ENCODE assay signal across 16 cellular contexts in genomic region chr6:137754366-137754765, GRCh38.
A peak's percentile ranks its signal among the peaks of the same experiment; 100 is the strongest.
DNase-seq lines count a peak whose midpoint lies in the region; ATAC-seq, FAIRE-seq and TF ChIP-seq lines count a peak whose summit lies in the region.
"Had no signal": no experiment of that assay in that cellular context is flagged by ENCODE, and none has a peak within 500 bp of the region (broad histone marks: within the 10 kb centered on the region; RNA-seq: fewer than 3 reads in every experiment).

No MANE protein-coding gene starts in this region.

- no peaks in the 10 kb centered on the region for H3K36me3 ChIP-seq in gastroesophageal sphincter
- H3K36me3 ChIP-seq: adrenal gland, stomach had no signal

- no peak for TF ChIP-seq EP300 in gastroesophageal sphincter (IDR thresholded peaks at IDR 0.05)

- H3K27me3 Mint-ChIP-seq in T-helper 17 cell: peaks cover 8% of the 10 kb centered on the region

- TF ChIP-seq CTCF in gastroesophageal sphincter (IDR thresholded peaks at IDR 0.05): no peak

- no peak overlapping the region for H3K27ac ChIP-seq in gastroesophageal sphincter
- H3K27ac ChIP-seq: adrenal gland, C4-2B, stomach had no signal

- ATAC-seq in GM21367 (IDR thresholded peaks at IDR 0.05; ENCODE audit: unreplicated experiment): peak; percentile 72
- ATAC-seq in HG03354 (IDR thresholded peaks at IDR 0.05; ENCODE audit: poor library complexity, severe bottlenecking, unreplicated experiment): peak; percentile 62
- peak; percentile 41 for ATAC-seq in T-helper 17 cell
- ATAC-seq in left ventricle myocardium superior: no peak
- no peak for ATAC-seq in GM21737 (IDR thresholded peaks at IDR 0.05; ENCODE audit: unreplicated experiment)
- no peak for ATAC-seq in gastroesophageal sphincter

- H3K9me3 ChIP-seq in T-helper 17 cell (ENCODE audit: control insufficient read depth, low read length, poor library complexity, severe bottlenecking): no peaks in the 10 kb centered on the region
- H3K9me3 ChIP-seq in gastroesophageal sphincter: no peaks in the 10 kb centered on the region
- H3K9me3 ChIP-seq: adrenal gland, stomach had no signal

- H3K4me3 ChIP-seq in gastroesophageal sphincter: no peak overlapping the region
- H3K4me3 ChIP-seq: adrenal gland, stomach had no signal

- no peak overlapping the region for H3K4me3 Mint-ChIP-seq in T-helper 17 cell

- TF ChIP-seq POLR2A in GM12891 (IDR thresholded peaks at IDR 0.05; ENCODE audit: low read depth, low read length) (no peak), gastroesophageal sphincter (IDR thresholded peaks at IDR 0.05) (no peak)

- H3K27me3 ChIP-seq in gastroesophageal sphincter: no peaks in the 10 kb centered on the region
- H3K27me3 ChIP-seq: adrenal gland, stomach had no signal

- H3K36me3 Mint-ChIP-seq in T-helper 17 cell (ENCODE audit: low read depth): no peaks in the 10 kb centered on the region

- no peaks in the 10 kb centered on the region for H3K4me1 ChIP-seq in gastroesophageal sphincter
- H3K4me1 ChIP-seq: adrenal gland, stomach had no signal

- H3K4me1 Mint-ChIP-seq in T-helper 17 cell: peaks cover 7% of the 10 kb centered on the region

- peak overlapping the region; percentile 45 for H3K27ac Mint-ChIP-seq in T-helper 17 cell

- WGBS in gastroesophageal sphincter (ENCODE audit: low coverage in 1 of 2), 2 donors: 71 to 91% methylated on average over 3 of the region's 3 CpGs

- intact Hi-C loops in left ventricle myocardium superior (cut with micrococcal nuclease): no loop called here

- DNase-seq in GM12891 (ENCODE audit: insufficient read length, low spot score) (no peak), T-helper 17 cell (no peak), left ventricle myocardium superior (no peak), ureter (ENCODE audit: low spot score) (no peak)
- DNase-seq: activated CD8-positive, alpha-beta memory T cell treated with anti-CD3 and anti-CD28 coated beads, Interleukin-2, amount 50 U/mL, for 48 hours; adrenal gland; GOT3; NCI-H1436; occipital lobe; stomach had no signal

- peak; percentile 41 for FAIRE-seq in GM12891 (lab: Jason Lieb, UNC)
- FAIRE-seq: TTC549 had no signal

TF ChIP-seq in GM12891, 5 proteins besides CTCF, POLR2A, EP300 and RAD21:
- TF ChIP-seq POLR2AphosphoS5 (IDR thresholded peaks at IDR 0.05; ENCODE audit: low read depth, low read length) (no peak), PAX5 (IDR thresholded peaks at IDR 0.05; ENCODE audit: insufficient read depth, low read length, severe bottlenecking) (no peak), TAF1 (IDR thresholded peaks at IDR 0.05; ENCODE audit: low read depth, low read length) (no peak), SPI1 (IDR thresholded peaks at IDR 0.05; ENCODE audit: low read depth, low read length) (no peak), POU2F2 (IDR thresholded peaks at IDR 0.05; ENCODE audit: low read depth, low read length) (no peak)

Comparison
In these comparisons a context has a peak if more than half of its experiments do, and no peak if none do; other contexts are left out.
1. ATAC-seq: peak in GM21367 (single experiment), HG03354 (single experiment) and T-helper 17 cell (single experiment); none in left ventricle myocardium superior (single experiment), GM21737 (single experiment) and gastroesophageal sphincter (single experiment).